ENCODE assay signal across 1 cellular context in the genomic region with DNA sequence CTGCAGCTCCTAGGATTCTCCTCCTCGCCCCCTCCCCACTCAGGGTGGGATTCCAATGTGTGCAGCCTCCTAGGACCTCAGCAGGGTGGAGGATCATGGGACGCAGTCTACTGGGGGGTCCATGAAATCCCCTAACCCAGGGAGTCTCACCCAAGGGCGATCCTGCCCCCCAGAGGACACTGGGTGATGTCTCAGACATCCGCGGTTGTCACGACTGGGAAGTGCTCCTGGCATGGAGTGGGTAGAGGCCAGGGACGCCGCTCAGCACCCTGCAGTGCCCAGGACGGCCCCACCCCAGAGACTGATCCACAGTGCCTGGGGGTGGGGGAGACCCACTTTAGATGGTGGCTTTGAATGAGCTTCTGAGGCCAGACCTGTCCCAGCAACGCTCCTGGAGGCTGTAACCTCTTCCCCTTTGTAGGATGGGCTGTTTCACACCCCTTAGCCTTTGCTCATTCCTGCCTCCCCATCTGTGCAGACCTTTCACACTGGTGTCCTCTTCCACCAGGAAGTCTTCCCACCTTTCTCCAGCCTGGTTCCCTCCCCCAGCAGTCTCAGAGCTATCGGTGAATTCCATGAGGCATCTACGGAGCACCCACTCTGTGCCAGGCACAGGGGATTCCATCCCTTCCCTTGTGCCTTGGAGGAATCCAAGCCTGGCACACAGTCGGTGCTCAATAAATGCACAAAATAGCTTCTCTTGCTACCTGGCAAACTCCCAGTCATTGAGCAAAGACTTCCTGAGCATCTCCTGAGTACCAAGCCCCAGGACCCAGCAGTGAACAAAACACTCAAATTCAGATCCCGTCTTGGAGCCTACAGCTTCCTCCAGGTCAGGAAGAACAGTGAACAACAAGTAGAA.
TF ChIP-seq lines count a peak whose summit lies in the region.

No MANE protein-coding gene starts in this region.

TF ChIP-seq in HepG2, 621 proteins besides CTCF, POLR2A, EP300 and RAD21:
- TF ChIP-seq, protein P1, sequence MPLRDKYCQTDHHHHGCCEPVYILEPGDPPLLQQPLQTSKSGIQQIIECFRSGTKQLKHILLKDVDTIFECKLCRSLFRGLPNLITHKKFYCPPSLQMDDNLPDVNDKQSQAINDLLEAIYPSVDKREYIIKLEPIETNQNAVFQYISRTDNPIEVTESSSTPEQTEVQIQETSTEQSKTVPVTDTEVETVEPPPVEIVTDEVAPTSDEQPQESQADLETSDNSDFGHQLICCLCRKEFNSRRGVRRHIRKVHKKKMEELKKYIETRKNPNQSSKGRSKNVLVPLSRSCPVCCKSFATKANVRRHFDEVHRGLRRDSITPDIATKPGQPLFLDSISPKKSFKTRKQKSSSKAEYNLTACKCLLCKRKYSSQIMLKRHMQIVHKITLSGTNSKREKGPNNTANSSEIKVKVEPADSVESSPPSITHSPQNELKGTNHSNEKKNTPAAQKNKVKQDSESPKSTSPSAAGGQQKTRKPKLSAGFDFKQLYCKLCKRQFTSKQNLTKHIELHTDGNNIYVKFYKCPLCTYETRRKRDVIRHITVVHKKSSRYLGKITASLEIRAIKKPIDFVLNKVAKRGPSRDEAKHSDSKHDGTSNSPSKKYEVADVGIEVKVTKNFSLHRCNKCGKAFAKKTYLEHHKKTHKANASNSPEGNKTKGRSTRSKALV (CRISPR knock-in tag; IDR thresholded peaks at IDR 0.05): no peak
- no peak for TF ChIP-seq ZBTB21 (CRISPR knock-in tag; IDR thresholded peaks at IDR 0.05)
- no peak for TF ChIP-seq ZSCAN31 (CRISPR knock-in tag; IDR thresholded peaks at IDR 0.05; ENCODE audit: low read depth)
- no peak for TF ChIP-seq ZNF567 (CRISPR knock-in tag; IDR thresholded peaks at IDR 0.05; ENCODE audit: borderline replicate concordance)
- no peak for TF ChIP-seq ZNF75D (CRISPR knock-in tag; IDR thresholded peaks at IDR 0.05; ENCODE audit: borderline replicate concordance)
- TF ChIP-seq PRPF4 (IDR thresholded peaks at IDR 0.05; ENCODE audit: low read depth, low read length, poor library complexity, severe bottlenecking): no peak
- no peak for TF ChIP-seq BHLHE40 (IDR thresholded peaks at IDR 0.05; ENCODE audit: low read length)
- TF ChIP-seq MTA1 (CRISPR knock-in tag; IDR thresholded peaks at IDR 0.05; ENCODE audit: borderline replicate concordance): no peak
- TF ChIP-seq ZNF530 (CRISPR knock-in tag; IDR thresholded peaks at IDR 0.05; ENCODE audit: low read depth): no peak
- no peak for TF ChIP-seq PHF21A (CRISPR knock-in tag; IDR thresholded peaks at IDR 0.05)
- TF ChIP-seq, protein P2, sequence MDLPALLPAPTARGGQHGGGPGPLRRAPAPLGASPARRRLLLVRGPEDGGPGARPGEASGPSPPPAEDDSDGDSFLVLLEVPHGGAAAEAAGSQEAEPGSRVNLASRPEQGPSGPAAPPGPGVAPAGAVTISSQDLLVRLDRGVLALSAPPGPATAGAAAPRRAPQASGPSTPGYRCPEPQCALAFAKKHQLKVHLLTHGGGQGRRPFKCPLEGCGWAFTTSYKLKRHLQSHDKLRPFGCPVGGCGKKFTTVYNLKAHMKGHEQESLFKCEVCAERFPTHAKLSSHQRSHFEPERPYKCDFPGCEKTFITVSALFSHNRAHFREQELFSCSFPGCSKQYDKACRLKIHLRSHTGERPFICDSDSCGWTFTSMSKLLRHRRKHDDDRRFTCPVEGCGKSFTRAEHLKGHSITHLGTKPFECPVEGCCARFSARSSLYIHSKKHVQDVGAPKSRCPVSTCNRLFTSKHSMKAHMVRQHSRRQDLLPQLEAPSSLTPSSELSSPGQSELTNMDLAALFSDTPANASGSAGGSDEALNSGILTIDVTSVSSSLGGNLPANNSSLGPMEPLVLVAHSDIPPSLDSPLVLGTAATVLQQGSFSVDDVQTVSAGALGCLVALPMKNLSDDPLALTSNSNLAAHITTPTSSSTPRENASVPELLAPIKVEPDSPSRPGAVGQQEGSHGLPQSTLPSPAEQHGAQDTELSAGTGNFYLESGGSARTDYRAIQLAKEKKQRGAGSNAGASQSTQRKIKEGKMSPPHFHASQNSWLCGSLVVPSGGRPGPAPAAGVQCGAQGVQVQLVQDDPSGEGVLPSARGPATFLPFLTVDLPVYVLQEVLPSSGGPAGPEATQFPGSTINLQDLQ (CRISPR knock-in tag; IDR thresholded peaks at IDR 0.05): no peak
- TF ChIP-seq, protein P3, sequence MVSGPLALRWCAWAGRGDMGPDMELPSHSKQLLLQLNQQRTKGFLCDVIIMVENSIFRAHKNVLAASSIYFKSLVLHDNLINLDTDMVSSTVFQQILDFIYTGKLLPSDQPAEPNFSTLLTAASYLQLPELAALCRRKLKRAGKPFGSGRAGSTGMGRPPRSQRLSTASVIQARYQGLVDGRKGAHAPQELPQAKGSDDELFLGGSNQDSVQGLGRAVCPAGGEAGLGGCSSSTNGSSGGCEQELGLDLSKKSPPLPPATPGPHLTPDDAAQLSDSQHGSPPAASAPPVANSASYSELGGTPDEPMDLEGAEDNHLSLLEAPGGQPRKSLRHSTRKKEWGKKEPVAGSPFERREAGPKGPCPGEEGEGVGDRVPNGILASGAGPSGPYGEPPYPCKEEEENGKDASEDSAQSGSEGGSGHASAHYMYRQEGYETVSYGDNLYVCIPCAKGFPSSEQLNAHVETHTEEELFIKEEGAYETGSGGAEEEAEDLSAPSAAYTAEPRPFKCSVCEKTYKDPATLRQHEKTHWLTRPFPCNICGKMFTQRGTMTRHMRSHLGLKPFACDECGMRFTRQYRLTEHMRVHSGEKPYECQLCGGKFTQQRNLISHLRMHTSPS (CRISPR knock-in tag; IDR thresholded peaks at IDR 0.05; ENCODE audit: low read depth): no peak
- no peak for TF ChIP-seq CAMTA2 (CRISPR knock-in tag; IDR thresholded peaks at IDR 0.05; ENCODE audit: borderline replicate concordance)
